ENCODE assay signal across 12 cellular contexts in the genomic region with DNA sequence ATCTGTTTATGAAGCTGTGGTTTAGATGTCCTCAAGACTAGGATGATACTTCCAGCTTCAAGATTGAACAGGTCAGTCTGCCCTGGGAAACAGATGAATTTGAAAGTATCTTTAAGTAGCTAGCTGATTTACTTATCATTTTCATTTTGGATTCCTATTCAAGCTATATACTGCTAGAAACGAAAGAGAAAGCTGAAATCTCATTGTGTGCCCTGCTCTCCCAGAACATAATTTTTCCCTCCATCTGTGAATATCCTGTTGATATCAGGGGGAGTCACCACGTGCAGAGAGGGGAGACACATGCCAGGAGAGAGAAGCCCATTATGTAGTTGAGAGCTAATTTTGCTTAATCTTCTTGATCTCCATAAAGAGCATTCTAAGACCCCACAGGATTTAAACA.
"Had no signal": no experiment of that assay in that cellular context is flagged by ENCODE, and none has a peak within 500 bp of the region (broad histone marks: within the 10 kb centered on the region; RNA-seq: fewer than 3 reads in every experiment).

No MANE protein-coding gene starts in this region.

- H3K27ac ChIP-seq: right atrium auricular region, suprapubic skin had no signal

- H3K4me3 ChIP-seq: mucosa of descending colon, right atrium auricular region, suprapubic skin had no signal

- H3K9me3 ChIP-seq: mucosa of descending colon, right atrium auricular region, suprapubic skin had no signal

- H3K36me3 ChIP-seq: right atrium auricular region, suprapubic skin had no signal

- ATAC-seq: activated CD4-positive, CD25-positive, alpha-beta regulatory T cell treated with anti-CD3 and anti-CD28 coated beads, Interleukin-2, amount 50 U/mL, for 24 hours; left lobe of liver; mucosa of descending colon; naive thymus-derived CD8-positive, alpha-beta T cell; stimulated activated naive CD8-positive, alpha-beta T cell treated with anti-CD3 and anti-CD28 coated beads, Interleukin-15, Interleukin-2, amounts not matched to agents 100 U/mL and 50 U/mL, for 24 hours had no signal

- H3K27me3 ChIP-seq: right atrium auricular region, suprapubic skin had no signal

- H3K4me1 ChIP-seq: right atrium auricular region, suprapubic skin had no signal

- DNase-seq: activated CD4-positive, alpha-beta T cell treated with anti-CD3 and anti-CD28 coated beads, Interleukin-2, amount 50 U/mL, for 1 hour; activated naive CD4-positive, alpha-beta T cell treated with anti-CD3 and anti-CD28 coated beads, Interleukin-2, amount 10 ng/mL, durations not matched to agents 7 days and 5 days; mucosa of descending colon; naive thymus-derived CD8-positive, alpha-beta T cell; small intestine; stimulated activated CD4-positive, alpha-beta T cell treated with anti-CD3 and anti-CD28 coated beads, Interleukin-4, amount 100 ng/mL, for 4 hours; stimulated activated CD8-positive, alpha-beta memory T cell treated with anti-CD3 and anti-CD28 coated beads, Interleukin-4, amount 100 ng/mL, for 48 hours; stimulated activated naive CD8-positive, alpha-beta T cell treated with anti-CD3 and anti-CD28 coated beads, Interleukin-15, Interleukin-2, amounts not matched to agents 100 U/mL and 50 U/mL, for 24 hours had no signal
